In genomic region chr16:1705688-1706385, GRCh38 we compare ENCODE assay signal across 8 cellular contexts. TPM values are rescaled to one million over a fixed set of nuclear protein-coding genes. Genes with fewer than 3 reads are reported as not detected.
DNase-seq lines count a peak whose midpoint lies in the region; ATAC-seq lines count a peak whose summit lies in the region.

TSS of gene MAPK8IP3 (plus strand) at chr16:1706195. CDS start at chr16:1706340, 145 bp downstream.

- ATAC-seq in GM19025 (IDR thresholded peaks at IDR 0.05; ENCODE audit: low read depth, unreplicated experiment) (peak; percentile 86), HG03280 (IDR thresholded peaks at IDR 0.05; ENCODE audit: unreplicated experiment) (peak; percentile 85)

- DNase-seq in AG20443 (ENCODE audit: low spot score) (peak; percentile 98), NCI-H345 (lab: John Stamatoyannopoulos, UW) (peak; percentile 94), cerebellum (ENCODE audit: low spot score) (peak; percentile 97), kidney glomerular epithelial cell (lab: John Stamatoyannopoulos, UW) (peak; percentile 85)
- peak; percentile 99 for DNase-seq in activated CD4-positive, CD25-positive, alpha-beta regulatory T cell treated with anti-CD3 and anti-CD28 coated beads, Interleukin-2, amount 50 U/mL, for 72 hours
- peak; percentile 85 to 86 for DNase-seq in stimulated activated CD4-positive, alpha-beta T cell treated with anti-CD3 and anti-CD28 coated beads, Interleukin-15, amount 100 ng/mL, for 48 hours (ENCODE audit: low read depth in 2 of 2)

RNA-seq across cellular contexts. Expression of gene MAPK8IP3, which starts in this region (rescaled TPM):
- total RNA-seq in cerebellum, result 85.3 TPM

Comparison
In these comparisons a context has a peak if more than half of its experiments do, and no peak if none do; other contexts are left out.
1. Peak in every context shown above with its lines: DNase-seq and ATAC-seq.